In the genomic region with DNA sequence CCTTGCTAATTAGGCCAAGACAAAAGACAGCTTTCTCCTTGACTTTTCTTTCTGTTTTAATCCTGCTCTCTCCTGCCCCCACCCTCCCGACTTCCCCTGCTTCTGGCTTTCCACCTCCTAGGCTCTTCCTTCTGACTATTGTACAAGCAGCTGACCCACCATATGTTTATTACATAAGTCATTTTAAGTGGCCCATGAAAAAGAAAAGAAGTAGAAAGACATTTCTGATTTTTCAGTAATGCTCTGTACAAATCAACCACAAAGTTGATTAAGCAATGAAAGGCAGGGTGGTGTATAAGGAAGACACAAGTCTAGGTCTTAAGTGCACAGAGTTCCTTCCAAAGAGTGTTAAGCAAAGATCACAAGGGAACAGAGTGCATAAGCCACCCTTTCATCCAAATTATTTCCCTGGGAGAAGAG, we compare ENCODE assay signal across 12 cellular contexts. TPM values are rescaled to one million over a fixed set of nuclear protein-coding genes. Genes with fewer than 3 reads are reported as not detected.
DNase-seq lines count a peak whose midpoint lies in the region; FAIRE-seq and TF ChIP-seq lines count a peak whose summit lies in the region.
"Had no signal": no experiment of that assay in that cellular context is flagged by ENCODE, and none has a peak within 500 bp of the region (broad histone marks: within the 10 kb centered on the region; RNA-seq: fewer than 3 reads in every experiment).

No MANE protein-coding gene starts in this region.

- no peak overlapping the region for H2AFZ ChIP-seq in OCI-LY1 (ENCODE audit: low read length)

- H3K79me2 ChIP-seq in OCI-LY1 (ENCODE audit: insufficient read depth, low read length), result no peaks in the 10 kb centered on the region

- peak overlapping the region; percentile 44 for H3K27ac ChIP-seq in OCI-LY1 (ENCODE audit: low read depth, low read length, poor library complexity, severe bottlenecking)
- peak overlapping the region; percentile 49 to 59 for H3K27ac ChIP-seq in small intestine (ENCODE audit: low read depth in 1 of 2, low read length in 1 of 2)
- peak overlapping the region in 1 of 2 donors; percentile 72 for H3K27ac ChIP-seq in coronary artery

- H3F3A ChIP-seq in OCI-LY1 (ENCODE audit: insufficient read depth, low read length), result no peaks in the 10 kb centered on the region

- peak overlapping the region; percentile 65 for H3K4me3 Mint-ChIP-seq in activated CD4-positive, alpha-beta T cell treated with anti-CD3 and anti-CD28 coated beads, Interleukin-2, amount 10 ng/mL, durations not matched to agents 24 days and 14 days
- no peak overlapping the region for H3K4me3 Mint-ChIP-seq in endothelial cell (ENCODE audit: unreplicated experiment)
- H3K4me3 Mint-ChIP-seq: memory B cell had no signal

- no peaks in the 10 kb centered on the region for H4K20me1 ChIP-seq in OCI-LY1 (ENCODE audit: insufficient read depth, low read length)

- no peaks in the 10 kb centered on the region for H3K9me3 ChIP-seq in OCI-LY1 (ENCODE audit: low read length)
- no peaks in the 10 kb centered on the region for H3K9me3 ChIP-seq in small intestine (ENCODE audit: control insufficient read depth, low read depth)
- H3K9me3 ChIP-seq: gastrocnemius medialis had no signal

- H3K4me2 ChIP-seq in OCI-LY1 (ENCODE audit: low read length), result 0 out of 2 replicates have a peak overlapping the region, but pooled peaks have one; percentile 6

- peaks cover 58% of the 10 kb centered on the region for H3K36me3 Mint-ChIP-seq in activated CD4-positive, alpha-beta T cell treated with anti-CD3 and anti-CD28 coated beads, Interleukin-2, amount 10 ng/mL, durations not matched to agents 24 days and 14 days (ENCODE audit: low read depth)
- no peaks in the 10 kb centered on the region for H3K36me3 Mint-ChIP-seq in endothelial cell (ENCODE audit: low read depth, unreplicated experiment)
- H3K36me3 Mint-ChIP-seq: memory B cell had no signal

- no peak overlapping the region for H3K9ac ChIP-seq in OCI-LY1 (ENCODE audit: low read length)

- H3K4me1 ChIP-seq in OCI-LY1 (ENCODE audit: insufficient read depth, low read length, severe bottlenecking) (peaks cover 11% of the 10 kb centered on the region), small intestine (ENCODE audit: control insufficient read depth in 2 of 2, insufficient read depth in 1 of 2, low read depth in 1 of 2, low read length in 1 of 2) (peaks cover 8 to 19% of the 10 kb centered on the region in 2 donors)
- H3K4me1 ChIP-seq: gastrocnemius medialis had no signal

- H3K4me3 ChIP-seq in OCI-LY1 (ENCODE audit: low read depth, low read length, poor library complexity, severe bottlenecking) (no peak overlapping the region), small intestine (ENCODE audit: low read depth in 1 of 2, low read length in 2 of 2) (no peak overlapping the region), coronary artery (no peak overlapping the region)
- H3K4me3 ChIP-seq: gastrocnemius medialis had no signal

- intact Hi-C loops in activated CD4-positive, alpha-beta T cell treated with anti-CD3 and anti-CD28 coated beads, Interleukin-2, amount 10 ng/mL, durations not matched to agents 24 days and 14 days (cut with micrococcal nuclease), result loop anchor here (1.0 to 2.0 kb wide), 3 partner anchors 11 to 138 kb away; a partner anchor contains a TSS

- no peak for DNase-seq in activated CD4-positive, alpha-beta T cell treated with anti-CD3 and anti-CD28 coated beads, Interleukin-2, amount 10 ng/mL, durations not matched to agents 24 days and 14 days
- DNase-seq in activated CD4-positive, alpha-beta T cell treated with anti-CD3 and anti-CD28 coated beads for 1 hour, result no peak
- DNase-seq in endothelial cell (ENCODE audit: low spot score) (no peak), small intestine (no peak), coronary artery (ENCODE audit: low spot score) (no peak), A172 (ENCODE audit: low spot score) (no peak), hepatic stellate cell (ENCODE audit: low spot score) (no peak)
- DNase-seq: gastrocnemius medialis had no signal

- no peak for FAIRE-seq in small intestine (lab: Jason Lieb, UNC)

- H3K36me3 ChIP-seq in OCI-LY1 (ENCODE audit: insufficient read depth, low read length), result peaks cover 2% of the 10 kb centered on the region
- no peaks in the 10 kb centered on the region for H3K36me3 ChIP-seq in small intestine (ENCODE audit: control insufficient read depth in 2 of 2, insufficient read depth in 2 of 2, low read length in 2 of 2)
- H3K36me3 ChIP-seq: gastrocnemius medialis had no signal

- H3K27me3 ChIP-seq in OCI-LY1 (ENCODE audit: insufficient read depth, low read length) (no peaks in the 10 kb centered on the region), small intestine (ENCODE audit: control insufficient read depth in 2 of 2, insufficient read depth in 2 of 2, low read length in 2 of 2) (no peaks in the 10 kb centered on the region)

- peaks cover 48% of the 10 kb centered on the region for H3K4me1 Mint-ChIP-seq in activated CD4-positive, alpha-beta T cell treated with anti-CD3 and anti-CD28 coated beads, Interleukin-2, amount 10 ng/mL, durations not matched to agents 24 days and 14 days
- H3K4me1 Mint-ChIP-seq in endothelial cell (ENCODE audit: unreplicated experiment), result peaks cover 15% of the 10 kb centered on the region

- no peaks in the 10 kb centered on the region for H3K27me3 Mint-ChIP-seq in activated CD4-positive, alpha-beta T cell treated with anti-CD3 and anti-CD28 coated beads, Interleukin-2, amount 10 ng/mL, durations not matched to agents 24 days and 14 days
- no peaks in the 10 kb centered on the region for H3K27me3 Mint-ChIP-seq in endothelial cell (ENCODE audit: unreplicated experiment)

- no peaks in the 10 kb centered on the region for H3K9me2 ChIP-seq in OCI-LY1 (ENCODE audit: low read depth, low read length)

- no peak overlapping the region for H3K27ac Mint-ChIP-seq in activated CD4-positive, alpha-beta T cell treated with anti-CD3 and anti-CD28 coated beads, Interleukin-2, amount 10 ng/mL, durations not matched to agents 24 days and 14 days
- H3K27ac Mint-ChIP-seq in endothelial cell (ENCODE audit: unreplicated experiment), result peak overlapping the region; percentile 8
- H3K27ac Mint-ChIP-seq: memory B cell had no signal

- TF ChIP-seq CTCF in OCI-LY1 (IDR thresholded peaks at IDR 0.05; ENCODE audit: low read length) (no peak), endothelial cell (IDR thresholded peaks at IDR 0.05; ENCODE audit: unreplicated experiment) (no peak), coronary artery (IDR thresholded peaks at IDR 0.05) (no peak)

- 6 to 30% (median 24%) methylated on average over 1 of the region's 1 CpG for WGBS in small intestine, 3 donors

- H3K9me3 Mint-ChIP-seq in activated CD4-positive, alpha-beta T cell treated with anti-CD3 and anti-CD28 coated beads, Interleukin-2, amount 10 ng/mL, durations not matched to agents 24 days and 14 days, result peaks cover 8% of the 10 kb centered on the region
- H3K9me3 Mint-ChIP-seq in endothelial cell (ENCODE audit: unreplicated experiment), result no peaks in the 10 kb centered on the region
- H3K9me3 Mint-ChIP-seq: memory B cell had no signal

RNA-seq across cellular contexts. Expression of a gene that starts 18.2 kb away (rescaled TPM):
- total RNA-seq in activated CD4-positive, alpha-beta T cell treated with anti-CD3 and anti-CD28 coated beads, Interleukin-2, amount 10 ng/mL, durations not matched to agents 24 days and 14 days, result 303 and 318 TPM in 2 replicates
- total RNA-seq in endothelial cell (ENCODE audit: unreplicated experiment), result 0.31 TPM
- 10 to 100 TPM in 1 of 3 donors, 1 to 10 TPM in 2; 4.2 to 21.6 (median 5.0) TPM for polyA plus RNA-seq in small intestine
- total RNA-seq in A172 (2014; rRNA removed; shearing (Covaris generic)), result not detected in 2 replicates
- total RNA-seq: HT-29 had no signal
- polyA plus RNA-seq: AG04450 had no signal

RNA-seq across cellular contexts. Expression of a gene that starts 30.2 kb away (rescaled TPM):
- total RNA-seq in activated CD4-positive, alpha-beta T cell treated with anti-CD3 and anti-CD28 coated beads, Interleukin-2, amount 10 ng/mL, durations not matched to agents 24 days and 14 days, result 0.02 and 0.05 TPM in 2 replicates
- total RNA-seq in endothelial cell (ENCODE audit: unreplicated experiment), result not detected
- 1 to 10 TPM in 1 of 3 donors, under 1 TPM in 1, not detected in 1; under 0.01 to 2.3 TPM for polyA plus RNA-seq in small intestine
- not detected in 2 replicates for total RNA-seq in A172 (2014; rRNA removed; shearing (Covaris generic))
- total RNA-seq: HT-29 had no signal

RNA-seq across cellular contexts. Expression of a gene that starts 45.5 kb away (rescaled TPM):
- 64.6 and 65.4 TPM in 2 replicates for total RNA-seq in activated CD4-positive, alpha-beta T cell treated with anti-CD3 and anti-CD28 coated beads, Interleukin-2, amount 10 ng/mL, durations not matched to agents 24 days and 14 days
- total RNA-seq in endothelial cell (ENCODE audit: unreplicated experiment), result 10.7 TPM
- polyA plus RNA-seq in small intestine, result 1 to 10 TPM; 3.0 to 4.0 (median 3.9) TPM
- total RNA-seq in A172 (2014; rRNA removed; shearing (Covaris generic)), result 1.8 and 2.0 TPM in 2 replicates

RNA-seq across cellular contexts. Expression of a gene that starts 54.0 kb away (rescaled TPM):
- total RNA-seq in activated CD4-positive, alpha-beta T cell treated with anti-CD3 and anti-CD28 coated beads, Interleukin-2, amount 10 ng/mL, durations not matched to agents 24 days and 14 days, result 0.07 and 0.36 TPM in 2 replicates
- 3.1 TPM for total RNA-seq in endothelial cell (ENCODE audit: unreplicated experiment)
- polyA plus RNA-seq in small intestine, result 1 to 10 TPM in 2 of 3 donors, under 1 TPM in 1; 0.45 to 3.2 (median 1.1) TPM
- total RNA-seq in A172 (2014; rRNA removed; shearing (Covaris generic)), result 0.84 TPM in 1 of 2 replicates, not detected in the other
- total RNA-seq: HT-29 had no signal

RNA-seq across cellular contexts. Expression of a gene that starts 57.5 kb away (rescaled TPM):
- 18.5 and 19.3 TPM in 2 replicates for total RNA-seq in activated CD4-positive, alpha-beta T cell treated with anti-CD3 and anti-CD28 coated beads, Interleukin-2, amount 10 ng/mL, durations not matched to agents 24 days and 14 days
- 1.0 TPM for total RNA-seq in endothelial cell (ENCODE audit: unreplicated experiment)
- 10 to 100 TPM in 1 of 3 donors, 1 to 10 TPM in 2; 1.6 to 27.5 (median 3.1) TPM for polyA plus RNA-seq in small intestine
- not detected in 2 replicates for total RNA-seq in A172 (2014; rRNA removed; shearing (Covaris generic))
- polyA plus RNA-seq: AG04450 had no signal

Comparison
In these comparisons a context has a peak if more than half of its experiments do, and no peak if none do; other contexts are left out.
1. RNA of a gene that starts 18.2 kb away (total RNA-seq): 303 to 318 TPM in activated CD4-positive, alpha-beta T cell treated with anti-CD3 and anti-CD28 coated beads, Interleukin-2, amount 10 ng/mL, durations not matched to agents 24 days and 14 days; 0.31 TPM in endothelial cell (single experiment) and not detected in A172; every median in the first group is over 100 times any median in the second.